In the genomic region with DNA sequence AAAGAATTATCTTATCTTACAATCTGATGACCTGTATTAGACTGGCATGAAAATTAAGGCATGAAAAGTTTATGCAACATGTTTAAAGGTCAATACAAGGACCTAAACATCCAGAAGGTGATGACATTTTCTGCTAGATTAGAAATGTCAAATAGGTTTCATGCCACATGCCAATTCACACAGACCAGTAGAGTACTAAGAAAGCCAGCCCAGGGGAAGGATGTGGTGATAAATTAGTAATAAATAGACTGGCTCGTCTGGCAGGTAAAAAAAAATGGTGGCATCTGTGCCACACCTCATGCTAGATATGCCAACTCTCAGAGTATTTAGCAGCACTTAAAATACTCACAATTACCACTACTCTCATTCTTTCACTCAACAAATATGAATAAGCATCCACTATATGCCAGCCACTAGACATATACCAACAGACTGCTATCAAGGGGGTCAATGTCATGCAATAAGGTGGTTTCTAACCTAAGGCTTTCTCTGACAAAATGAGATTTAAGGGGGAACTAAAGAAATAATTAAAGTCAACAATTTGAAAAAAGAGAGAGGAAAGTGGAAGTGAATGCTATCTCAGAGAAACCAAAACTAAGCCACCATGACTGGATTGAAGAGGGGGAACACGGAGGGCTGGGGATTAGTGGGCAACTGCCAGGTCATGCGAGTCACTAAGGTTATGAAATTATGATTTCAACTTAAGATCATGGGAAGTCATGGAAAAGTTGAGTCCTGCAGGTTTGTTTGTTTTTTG, we compare ENCODE assay signal across 10 cellular contexts.
A peak's percentile ranks its signal among the peaks of the same experiment; 100 is the strongest.
DNase-seq lines count a peak whose midpoint lies in the region; ATAC-seq and TF ChIP-seq lines count a peak whose summit lies in the region.
"Had no signal": no experiment of that assay in that cellular context is flagged by ENCODE, and none has a peak within 500 bp of the region (broad histone marks: within the 10 kb centered on the region; RNA-seq: fewer than 3 reads in every experiment).

No MANE protein-coding gene starts in this region.

- H3K36me3 ChIP-seq in endodermal cell (ENCODE audit: control insufficient read depth, insufficient read depth, low read length), result no peaks in the 10 kb centered on the region
- H3K36me3 ChIP-seq: adrenal gland, left ventricle myocardium inferior had no signal

- H3K4me1 ChIP-seq in endodermal cell (ENCODE audit: control insufficient read depth, insufficient read depth, low read length), result peaks cover 7% of the 10 kb centered on the region

- TF ChIP-seq CTCF in endodermal cell (conservative IDR thresholded peaks at IDR 0.05), result no peak

- H3K36me3 Mint-ChIP-seq in endodermal cell (ENCODE audit: low read depth), result no peaks in the 10 kb centered on the region

- no peaks in the 10 kb centered on the region for H3K9me3 Mint-ChIP-seq in endodermal cell

- H3K9me3 ChIP-seq in endodermal cell (ENCODE audit: control insufficient read depth, low read length), result no peaks in the 10 kb centered on the region
- H3K9me3 ChIP-seq: adrenal gland, left ventricle myocardium inferior had no signal

- WGBS in endodermal cell (ENCODE audit: insufficient coverage in 1 of 2, insufficient read length in 1 of 2), 2 experiments, result 93 to 100% methylated on average over 1 to 3 of the region's 3 CpGs

- no peak overlapping the region for H3K27ac ChIP-seq in endodermal cell (ENCODE audit: low read depth, low read length)
- H3K27ac ChIP-seq: adrenal gland, left ventricle myocardium inferior had no signal

- peak; percentile 49 for ATAC-seq in HG03095 (IDR thresholded peaks at IDR 0.05; ENCODE audit: unreplicated experiment)

- no peak overlapping the region for H3K4me3 Mint-ChIP-seq in endodermal cell

- no peaks in the 10 kb centered on the region for H3K27me3 ChIP-seq in endodermal cell (ENCODE audit: control insufficient read depth, insufficient read depth, low read length, poor library complexity, severe bottlenecking)
- H3K27me3 ChIP-seq: adrenal gland had no signal

- H3K27ac Mint-ChIP-seq in endodermal cell, result no peak overlapping the region

- peaks cover 30% of the 10 kb centered on the region for H3K4me1 Mint-ChIP-seq in endodermal cell

- DNase-seq in activated effector memory CD4-positive, alpha-beta T cell treated with anti-CD3 and anti-CD28 coated beads, Interleukin-2, amount 50 U/mL, for 16 hours, result peak; percentile 76
- no peak for DNase-seq in activated effector memory CD4-positive, alpha-beta T cell treated with Interleukin-2 at 50 U/mL for 16 hours
- DNase-seq in activated CD4-positive, alpha-beta T cell treated with anti-CD3 and anti-CD28 coated beads, Interleukin-2, amount 50 U/mL, for 48 hours, result peak; percentile 30 to 58
- DNase-seq in stimulated activated CD8-positive, alpha-beta memory T cell treated with anti-CD3 and anti-CD28 coated beads, Interleukin-4, amount 100 ng/mL, for 48 hours, result peak; percentile 55
- DNase-seq in endodermal cell (no peak), NCI-H510A (lab: John Stamatoyannopoulos, UW) (no peak), Kasumi-1 (lab: John Stamatoyannopoulos, UW) (no peak)
- DNase-seq: left ventricle myocardium inferior had no signal

- H3K9ac ChIP-seq in endodermal cell (ENCODE audit: extremely low read depth, low read length, poor library complexity, severe bottlenecking), result no peak overlapping the region

- no peaks in the 10 kb centered on the region for H3K27me3 Mint-ChIP-seq in endodermal cell (ENCODE audit: insufficient read depth)

- no peak overlapping the region for H3K4me3 ChIP-seq in endodermal cell (ENCODE audit: low read length)
- H3K4me3 ChIP-seq: adrenal gland, left ventricle myocardium inferior had no signal

Comparison
In these comparisons a context has a peak if more than half of its experiments do, and no peak if none do; other contexts are left out.
1. DNase-seq: peak in activated effector memory CD4-positive, alpha-beta T cell treated with anti-CD3 and anti-CD28 coated beads, Interleukin-2, amount 50 U/mL, for 16 hours (single experiment), activated CD4-positive, alpha-beta T cell treated with anti-CD3 and anti-CD28 coated beads, Interleukin-2, amount 50 U/mL, for 48 hours (2 of 2) and stimulated activated CD8-positive, alpha-beta memory T cell treated with anti-CD3 and anti-CD28 coated beads, Interleukin-4, amount 100 ng/mL, for 48 hours (single experiment); none in activated effector memory CD4-positive, alpha-beta T cell treated with Interleukin-2 at 50 U/mL for 16 hours (single experiment), endodermal cell (single experiment), NCI-H510A (single experiment) and Kasumi-1 (0 of 2).